ENCODE assay signal across 7 cellular contexts in genomic region chr2:205686231-205687017, GRCh38. TPM values are rescaled to one million over a fixed set of nuclear protein-coding genes. Genes with fewer than 3 reads are reported as not detected.
A peak's percentile ranks its signal among the peaks of the same experiment; 100 is the strongest.
DNase-seq lines count a peak whose midpoint lies in the region; ATAC-seq and TF ChIP-seq lines count a peak whose summit lies in the region.

No MANE protein-coding gene starts in this region.

- no peaks in the 10 kb centered on the region for H3K36me3 ChIP-seq in H7 (replicated peaks; ENCODE audit: control insufficient read depth, insufficient read depth, low read length)
- no peaks in the 10 kb centered on the region for H3K36me3 ChIP-seq in skeletal muscle tissue (ENCODE audit: control insufficient read depth in 3 of 3, insufficient read depth in 3 of 3, low read length in 3 of 3)

- H3K36me3 Mint-ChIP-seq in activated CD8-positive, alpha-beta T cell treated with anti-CD3 and anti-CD28 coated beads for 36 hours (ENCODE audit: low read depth), result no peaks in the 10 kb centered on the region

- H3K27me3 Mint-ChIP-seq in activated CD8-positive, alpha-beta T cell treated with anti-CD3 and anti-CD28 coated beads for 36 hours, result peaks cover 73% of the 10 kb centered on the region

- H3K4me3 Mint-ChIP-seq in activated CD8-positive, alpha-beta T cell treated with anti-CD3 and anti-CD28 coated beads for 36 hours, result peak overlapping the region; percentile 63

- peaks cover 13 to 17% (median 17%) of the 10 kb centered on the region in 3 donors for H3K4me1 ChIP-seq in skeletal muscle tissue (ENCODE audit: control insufficient read depth in 3 of 3, insufficient read depth in 3 of 3, low read length in 3 of 3)

- peaks cover 32% of the 10 kb centered on the region; the same call in 1 of the 2 replicates for H3K27me3 ChIP-seq in H7 (ENCODE audit: control insufficient read depth, insufficient read depth, low read length)
- peaks cover 15 to 37% (median 32%) of the 10 kb centered on the region in 3 donors for H3K27me3 ChIP-seq in skeletal muscle tissue (ENCODE audit: control insufficient read depth in 3 of 3, insufficient read depth in 3 of 3, low read length in 3 of 3)

- no peaks in the 10 kb centered on the region for H3K9me3 Mint-ChIP-seq in activated CD8-positive, alpha-beta T cell treated with anti-CD3 and anti-CD28 coated beads for 36 hours

- H3K4me3 ChIP-seq in H7 (ENCODE audit: insufficient read depth, low read depth, low read length), result peak overlapping the region; percentile 81
- H3K4me3 ChIP-seq in skeletal muscle tissue (ENCODE audit: low read length in 3 of 3), result peak overlapping the region; percentile 67 to 73 (median 70)

- DNase-seq in H7 (peak; percentile 71), hepatic stellate cell (ENCODE audit: low spot score) (peak; percentile 52), NCI-H146 treated with DMSO at 0.1 percent for 48 hours (lab: John Stamatoyannopoulos, UW; ENCODE audit: unreplicated experiment) (no peak)
- no peak for DNase-seq in activated CD8-positive, alpha-beta T cell treated with anti-CD3 and anti-CD28 coated beads for 36 hours

- no peak for TF ChIP-seq CTCF in activated CD8-positive, alpha-beta T cell treated with anti-CD3 and anti-CD28 coated beads for 36 hours (IDR thresholded peaks at IDR 0.05)

- no peaks in the 10 kb centered on the region for H3K9me3 ChIP-seq in skeletal muscle tissue (ENCODE audit: control insufficient read depth in 3 of 3, low read length in 3 of 3)

- peaks cover 17% of the 10 kb centered on the region for H3K4me1 Mint-ChIP-seq in activated CD8-positive, alpha-beta T cell treated with anti-CD3 and anti-CD28 coated beads for 36 hours (ENCODE audit: low read depth)

- peak overlapping the region in 1 of 3 donors; percentile 57 for H3K9ac ChIP-seq in skeletal muscle tissue (ENCODE audit: low read depth in 1 of 3, low read length in 3 of 3)

- CTCF ChIA-PET in activated CD8-positive, alpha-beta T cell treated with anti-CD3 and anti-CD28 coated beads for 36 hours (lab: Charles Lee), result no interaction called here

- POLR2A ChIA-PET in activated CD8-positive, alpha-beta T cell treated with anti-CD3 and anti-CD28 coated beads for 36 hours (lab: Charles Lee), result no interaction called here

- no peak overlapping the region for H3K27ac ChIP-seq in skeletal muscle tissue (ENCODE audit: low read depth, low read length)

- intact Hi-C loops in activated CD8-positive, alpha-beta T cell treated with anti-CD3 and anti-CD28 coated beads for 36 hours (cut with micrococcal nuclease), result no loop called here

- ATAC-seq in activated CD8-positive, alpha-beta T cell treated with anti-CD3 and anti-CD28 coated beads for 36 hours, result no peak
- ATAC-seq in HG02885 (IDR thresholded peaks at IDR 0.05; ENCODE audit: poor library complexity, unreplicated experiment) (no peak), HG02870 (IDR thresholded peaks at IDR 0.05; ENCODE audit: unreplicated experiment) (no peak)

- H3K27ac Mint-ChIP-seq in activated CD8-positive, alpha-beta T cell treated with anti-CD3 and anti-CD28 coated beads for 36 hours, result no peak overlapping the region

RNA-seq across cellular contexts. Expression of gene NRP2, which starts 4.1 kb away (rescaled TPM):
- 89.1 and 92.4 TPM in 2 replicates for total RNA-seq in H7 (2014; rRNA removed; shearing (Covaris generic))
- total RNA-seq in activated CD8-positive, alpha-beta T cell treated with anti-CD3 and anti-CD28 coated beads for 36 hours, result 1 to 10 TPM in 1 of 2 experiments, under 1 TPM in 1; 0.63 to 1.6 TPM
- 31.8 TPM for total RNA-seq in skeletal muscle tissue

Comparison
In these comparisons a context has a peak if more than half of its experiments do, and no peak if none do; other contexts are left out.
1. DNase-seq: peak in H7 (single experiment) and hepatic stellate cell (single experiment); none in activated CD8-positive, alpha-beta T cell treated with anti-CD3 and anti-CD28 coated beads for 36 hours (single experiment) and NCI-H146 treated with DMSO at 0.1 percent for 48 hours (single experiment).
2. RNA of gene NRP2, which starts 4.1 kb away (total RNA-seq): 89.1 to 92.4 TPM in H7 and 31.8 TPM in skeletal muscle tissue (single experiment); 0.63 to 1.6 TPM in activated CD8-positive, alpha-beta T cell treated with anti-CD3 and anti-CD28 coated beads for 36 hours; every median in the first group is over 10 times any median in the second.